ENCODE assay signal across 1 cellular context in the genomic region with DNA sequence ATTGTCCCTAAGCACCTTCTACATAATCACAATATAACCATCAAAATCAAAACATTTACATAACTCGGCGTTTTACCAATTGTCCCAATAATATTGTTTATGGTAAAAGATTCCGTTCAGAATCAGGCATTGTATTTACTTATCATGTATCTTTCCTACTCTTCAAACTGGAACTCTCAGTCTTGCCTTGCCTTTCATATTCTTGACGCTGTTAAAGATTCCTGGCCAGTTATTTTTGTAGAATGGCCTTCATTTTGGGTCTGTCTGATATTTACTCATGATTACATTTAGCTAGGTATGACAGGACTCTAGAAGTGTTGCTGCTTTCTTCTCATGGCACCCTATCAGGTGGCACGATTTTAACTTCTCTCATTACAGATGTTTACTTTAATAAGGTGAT.
TF ChIP-seq lines count a peak whose summit lies in the region.

No MANE protein-coding gene starts in this region.

TF ChIP-seq in HepG2, 621 proteins besides CTCF, POLR2A, EP300 and RAD21 (continued from another document and continues in another):
- TF ChIP-seq ZNF513 (CRISPR knock-in tag; conservative IDR thresholded peaks at IDR 0.05) (no peak), ZNF83 (CRISPR knock-in tag; IDR thresholded peaks at IDR 0.05; ENCODE audit: borderline replicate concordance) (no peak), EHMT2 (IDR thresholded peaks at IDR 0.05; ENCODE audit: borderline replicate concordance, low read depth, low read length) (peak; percentile 3; the same call in 1 of the 2 replicates), ZNF343 (CRISPR knock-in tag; IDR thresholded peaks at IDR 0.05) (no peak), SKI (IDR thresholded peaks at IDR 0.05; ENCODE audit: partially characterized antibody) (no peak), REST (IDR thresholded peaks at IDR 0.05; ENCODE audit: borderline replicate concordance in 1 of 2, low read depth in 1 of 2, low read length in 2 of 2) (peak in 1 of 2 experiments; percentile 20; a peak in 1 of 4 replicates), SAP130 (CRISPR knock-in tag; IDR thresholded peaks at IDR 0.05; ENCODE audit: low read depth) (no peak), ZNF501 (CRISPR knock-in tag; IDR thresholded peaks at IDR 0.05) (no peak), ZNF569 (CRISPR knock-in tag; IDR thresholded peaks at IDR 0.05; ENCODE audit: borderline replicate concordance) (no peak), HIC2 (CRISPR knock-in tag; IDR thresholded peaks at IDR 0.05; ENCODE audit: low read depth) (no peak), MIXL1 (CRISPR knock-in tag; IDR thresholded peaks at IDR 0.05) (no peak), BCL3 (CRISPR knock-in tag; IDR thresholded peaks at IDR 0.05) (no peak), NCOA1 (CRISPR knock-in tag; IDR thresholded peaks at IDR 0.05) (0 out of 2 replicates have a peak, but pooled peaks have one; percentile 3), ZNF138 (CRISPR knock-in tag; IDR thresholded peaks at IDR 0.05; ENCODE audit: low read depth) (no peak), PATZ1 (CRISPR knock-in tag; IDR thresholded peaks at IDR 0.05) (no peak), HDAC2 (CRISPR knock-in tag; IDR thresholded peaks at IDR 0.05) (no peak), ZC3H4 (CRISPR knock-in tag; IDR thresholded peaks at IDR 0.05; ENCODE audit: borderline replicate concordance) (peak; percentile 90; the same call in 1 of the 2 replicates), ZNF205 (CRISPR knock-in tag; IDR thresholded peaks at IDR 0.05) (peak; percentile 80), LRRFIP1 (CRISPR knock-in tag; conservative IDR thresholded peaks at IDR 0.05) (no peak), MTA3 (CRISPR knock-in tag; IDR thresholded peaks at IDR 0.05) (no peak), MTF2 (CRISPR knock-in tag; IDR thresholded peaks at IDR 0.05; ENCODE audit: borderline replicate concordance) (0 out of 2 replicates have a peak, but pooled peaks have one; percentile 46), FOSL2 (CRISPR knock-in tag; IDR thresholded peaks at IDR 0.05) (no peak), ZNF607 (CRISPR knock-in tag; IDR thresholded peaks at IDR 0.05; ENCODE audit: borderline replicate concordance) (0 out of 2 replicates have a peak, but pooled peaks have one; percentile 32), RFX1 (IDR thresholded peaks at IDR 0.05) (no peak), MIER2 (CRISPR knock-in tag; IDR thresholded peaks at IDR 0.05) (0 out of 2 replicates have a peak, but pooled peaks have one; percentile 5), ZNF530 (CRISPR knock-in tag; IDR thresholded peaks at IDR 0.05; ENCODE audit: low read depth) (no peak)
- TF ChIP-seq, protein P1, sequence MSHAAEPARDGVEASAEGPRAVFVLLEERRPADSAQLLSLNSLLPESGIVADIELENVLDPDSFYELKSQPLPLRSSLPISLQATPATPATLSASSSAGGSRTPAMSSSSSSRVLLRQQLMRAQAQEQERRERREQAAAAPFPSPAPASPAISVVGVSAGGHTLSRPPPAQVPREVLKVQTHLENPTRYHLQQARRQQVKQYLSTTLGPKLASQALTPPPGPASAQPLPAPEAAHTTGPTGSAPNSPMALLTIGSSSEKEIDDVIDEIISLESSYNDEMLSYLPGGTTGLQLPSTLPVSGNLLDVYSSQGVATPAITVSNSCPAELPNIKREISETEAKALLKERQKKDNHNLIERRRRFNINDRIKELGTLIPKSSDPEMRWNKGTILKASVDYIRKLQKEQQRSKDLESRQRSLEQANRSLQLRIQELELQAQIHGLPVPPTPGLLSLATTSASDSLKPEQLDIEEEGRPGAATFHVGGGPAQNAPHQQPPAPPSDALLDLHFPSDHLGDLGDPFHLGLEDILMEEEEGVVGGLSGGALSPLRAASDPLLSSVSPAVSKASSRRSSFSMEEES (CRISPR knock-in tag; IDR thresholded peaks at IDR 0.05): no peak
- TF ChIP-seq, protein P2, sequence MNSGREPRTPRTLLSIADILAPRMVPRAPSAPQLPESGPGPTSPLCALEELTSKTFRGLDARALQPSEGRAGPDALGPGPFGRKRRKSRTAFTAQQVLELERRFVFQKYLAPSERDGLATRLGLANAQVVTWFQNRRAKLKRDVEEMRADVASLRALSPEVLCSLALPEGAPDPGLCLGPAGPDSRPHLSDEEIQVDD (CRISPR knock-in tag; IDR thresholded peaks at IDR 0.05; ENCODE audit: borderline replicate concordance): no peak
- TF ChIP-seq, protein P3, sequence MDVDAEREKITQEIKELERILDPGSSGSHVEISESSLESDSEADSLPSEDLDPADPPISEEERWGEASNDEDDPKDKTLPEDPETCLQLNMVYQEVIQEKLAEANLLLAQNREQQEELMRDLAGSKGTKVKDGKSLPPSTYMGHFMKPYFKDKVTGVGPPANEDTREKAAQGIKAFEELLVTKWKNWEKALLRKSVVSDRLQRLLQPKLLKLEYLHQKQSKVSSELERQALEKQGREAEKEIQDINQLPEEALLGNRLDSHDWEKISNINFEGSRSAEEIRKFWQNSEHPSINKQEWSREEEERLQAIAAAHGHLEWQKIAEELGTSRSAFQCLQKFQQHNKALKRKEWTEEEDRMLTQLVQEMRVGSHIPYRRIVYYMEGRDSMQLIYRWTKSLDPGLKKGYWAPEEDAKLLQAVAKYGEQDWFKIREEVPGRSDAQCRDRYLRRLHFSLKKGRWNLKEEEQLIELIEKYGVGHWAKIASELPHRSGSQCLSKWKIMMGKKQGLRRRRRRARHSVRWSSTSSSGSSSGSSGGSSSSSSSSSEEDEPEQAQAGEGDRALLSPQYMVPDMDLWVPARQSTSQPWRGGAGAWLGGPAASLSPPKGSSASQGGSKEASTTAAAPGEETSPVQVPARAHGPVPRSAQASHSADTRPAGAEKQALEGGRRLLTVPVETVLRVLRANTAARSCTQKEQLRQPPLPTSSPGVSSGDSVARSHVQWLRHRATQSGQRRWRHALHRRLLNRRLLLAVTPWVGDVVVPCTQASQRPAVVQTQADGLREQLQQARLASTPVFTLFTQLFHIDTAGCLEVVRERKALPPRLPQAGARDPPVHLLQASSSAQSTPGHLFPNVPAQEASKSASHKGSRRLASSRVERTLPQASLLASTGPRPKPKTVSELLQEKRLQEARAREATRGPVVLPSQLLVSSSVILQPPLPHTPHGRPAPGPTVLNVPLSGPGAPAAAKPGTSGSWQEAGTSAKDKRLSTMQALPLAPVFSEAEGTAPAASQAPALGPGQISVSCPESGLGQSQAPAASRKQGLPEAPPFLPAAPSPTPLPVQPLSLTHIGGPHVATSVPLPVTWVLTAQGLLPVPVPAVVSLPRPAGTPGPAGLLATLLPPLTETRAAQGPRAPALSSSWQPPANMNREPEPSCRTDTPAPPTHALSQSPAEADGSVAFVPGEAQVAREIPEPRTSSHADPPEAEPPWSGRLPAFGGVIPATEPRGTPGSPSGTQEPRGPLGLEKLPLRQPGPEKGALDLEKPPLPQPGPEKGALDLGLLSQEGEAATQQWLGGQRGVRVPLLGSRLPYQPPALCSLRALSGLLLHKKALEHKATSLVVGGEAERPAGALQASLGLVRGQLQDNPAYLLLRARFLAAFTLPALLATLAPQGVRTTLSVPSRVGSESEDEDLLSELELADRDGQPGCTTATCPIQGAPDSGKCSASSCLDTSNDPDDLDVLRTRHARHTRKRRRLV (CRISPR knock-in tag; IDR thresholded peaks at IDR 0.05): no peak
